ENCODE assay signal across 10 cellular contexts in genomic region chr11:119134389-119134978, GRCh38. TPM values are rescaled to one million over a fixed set of nuclear protein-coding genes. Genes with fewer than 3 reads are reported as not detected.
DNase-seq lines count a peak whose midpoint lies in the region; ATAC-seq and TF ChIP-seq lines count a peak whose summit lies in the region.
"Had no signal": no experiment of that assay in that cellular context is flagged by ENCODE, and none has a peak within 500 bp of the region (broad histone marks: within the 10 kb centered on the region; RNA-seq: fewer than 3 reads in every experiment).

No MANE protein-coding gene starts in this region.

- no peak for ATAC-seq in HG02623 (IDR thresholded peaks at IDR 0.05; ENCODE audit: unreplicated experiment)
- ATAC-seq in GM18520 (IDR thresholded peaks at IDR 0.05; ENCODE audit: unreplicated experiment): no peak

- intact Hi-C loops in dorsolateral prefrontal cortex (cut with DNase I): loop anchor here in 1 of 2 donors (10.0 kb wide), 1 partner anchor 50 kb away; the partner anchor contains the start of gene NHERF4

- H3K4me3 ChIP-seq in NB4 (ENCODE audit: low read depth, low read length) (no peak overlapping the region), dorsolateral prefrontal cortex (no peak overlapping the region), neutrophil (ENCODE audit: low read depth in 1 of 2, low read length in 1 of 2) (no peak overlapping the region)

- TF ChIP-seq POLR2A in NB4 (IDR thresholded peaks at IDR 0.05; ENCODE audit: extremely low read depth, insufficient read length): no peak

- H3K27me3 ChIP-seq in dorsolateral prefrontal cortex: no peaks in the 10 kb centered on the region
- H3K27me3 ChIP-seq in neutrophil: no peaks in the 10 kb centered on the region

- no peaks in the 10 kb centered on the region for H3K9me3 ChIP-seq in neutrophil

- H3K36me3 ChIP-seq in neutrophil: peaks cover 51% of the 10 kb centered on the region

- peaks cover 0 to 5% of the 10 kb centered on the region in 2 experiments for H3K4me1 ChIP-seq in neutrophil (ENCODE audit: control insufficient read depth in 1 of 2, insufficient read depth in 1 of 2, low read depth in 1 of 2, low read length in 1 of 2)

- in situ Hi-C loops in G401 (cut with HindIII; ENCODE audit: low sequenced_read_pairs): no loop called here

- DNase-seq in G401 (ENCODE audit: low spot score): peak; percentile 41
- DNase-seq in NB4 (ENCODE audit: low read depth): peak; percentile 57
- no peak for DNase-seq in dorsolateral prefrontal cortex
- DNase-seq in activated CD8-positive, alpha-beta memory T cell treated with anti-CD3 and anti-CD28 coated beads, Interleukin-2, amount 50 U/mL, for 48 hours: no peak
- DNase-seq in NCI-H748 treated with DMSO at 0.1 percent for 48 hours (lab: John Stamatoyannopoulos, UW): no peak
- DNase-seq: NCI-H146 had no signal

- peak overlapping the region in 3 of 59 donors; percentile 3 to 32 (median 6) for H3K27ac ChIP-seq in dorsolateral prefrontal cortex
- peak overlapping the region; percentile 20 for H3K27ac ChIP-seq in neutrophil

- peak; percentile 78 for TF ChIP-seq CTCF in NB4 (IDR thresholded peaks at IDR 0.05; ENCODE audit: low read depth, low read length)
- TF ChIP-seq CTCF in dorsolateral prefrontal cortex (IDR thresholded peaks at IDR 0.05 in 54 of 56, conservative IDR thresholded peaks at IDR 0.05 in 2 of 56; ENCODE audit: low read depth in 1 of 56, partially characterized antibody in 56 of 56): peak in 46 of 56 donors; percentile 15 to 64 (median 36)
- TF ChIP-seq CTCF in neutrophil (IDR thresholded peaks at IDR 0.05): peak; percentile 36

RNA-seq across cellular contexts. Expression of gene HINFP, which starts 13.1 kb away (rescaled TPM):
- 18.5 and 22.4 TPM in 2 replicates for total RNA-seq in G401 (2014; rRNA removed; shearing (Covaris generic))
- total RNA-seq in dorsolateral prefrontal cortex: 10 to 100 TPM; 29.8 to 70.5 (median 47.9) TPM

RNA-seq across cellular contexts. Expression of gene ABCG4, which starts 14.4 kb away (rescaled TPM):
- 0.06 and 1.7 TPM in 2 replicates for total RNA-seq in G401 (2014; rRNA removed; shearing (Covaris generic))
- 10 to 100 TPM in 116 of 120 experiments, 1 to 10 TPM in 4; 5.2 to 31.5 (median 18.1) TPM for total RNA-seq in dorsolateral prefrontal cortex
- total RNA-seq: activated T-helper 1 cell treated with anti-CD3 and anti-CD28 coated beads, Interleukin-12 subunit alpha, Interleukin-12 subunit beta, Interleukin-2, Interleukin-4 antibody, amounts not matched to agents 30 ng/mL and 10 ng/mL and 1 ng/mL, durations not matched to agents 14 hours and 24 hours and 36 hours had no signal

RNA-seq across cellular contexts. Expression of gene C2CD2L, which starts 27.3 kb away (rescaled TPM):
- total RNA-seq in G401 (2014; rRNA removed; shearing (Covaris generic)): 4.6 and 5.8 TPM in 2 replicates
- total RNA-seq in dorsolateral prefrontal cortex: 10 to 100 TPM; 26.6 to 76.4 (median 50.5) TPM

RNA-seq across cellular contexts. Expression of gene DPAGT1, which starts 32.8 kb away (rescaled TPM):
- 4.0 and 4.7 TPM in 2 replicates for total RNA-seq in G401 (2014; rRNA removed; shearing (Covaris generic))
- 10 to 100 TPM; 18.3 to 47.3 (median 30.8) TPM for total RNA-seq in dorsolateral prefrontal cortex

RNA-seq across cellular contexts. Expression of gene NLRX1, which starts 34.0 kb away (rescaled TPM):
- not detected in 2 replicates for total RNA-seq in G401 (2014; rRNA removed; shearing (Covaris generic))
- total RNA-seq in dorsolateral prefrontal cortex: 10 to 100 TPM in 48 of 120 experiments, 1 to 10 TPM in 72; 5.5 to 16.3 (median 9.4) TPM

Comparison
In these comparisons a context has a peak if more than half of its experiments do, and no peak if none do; other contexts are left out.
1. DNase-seq: peak in G401 (single experiment) and NB4 (single experiment); none in dorsolateral prefrontal cortex (0 of 10), activated CD8-positive, alpha-beta memory T cell treated with anti-CD3 and anti-CD28 coated beads, Interleukin-2, amount 50 U/mL, for 48 hours (single experiment) and NCI-H748 treated with DMSO at 0.1 percent for 48 hours (single experiment).
2. Peak in every context shown above with its lines, with median percentiles within 50 percentile points of each other: CTCF ChIP-seq.